In the genomic region with DNA sequence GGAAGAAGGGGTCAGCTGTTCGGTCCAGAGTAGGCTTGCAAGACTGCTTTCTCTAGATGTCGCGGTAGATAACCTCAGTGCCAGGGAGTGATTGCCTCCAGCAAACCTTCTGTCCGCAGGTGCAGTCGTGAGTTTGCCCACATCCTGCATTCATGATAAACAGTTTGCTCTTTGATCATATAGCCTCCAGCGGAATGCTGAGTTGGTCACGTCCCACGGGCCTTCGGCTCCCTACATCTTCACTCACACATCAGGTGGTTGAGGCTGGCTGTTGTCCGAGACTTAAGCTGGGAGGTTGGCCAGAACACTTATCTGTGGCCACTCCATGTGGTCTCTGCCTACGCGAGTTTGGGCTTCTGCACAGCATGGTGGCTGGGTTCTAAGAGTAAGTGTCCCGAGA, we compare ENCODE assay signal across 14 cellular contexts.
A peak's percentile ranks its signal among the peaks of the same experiment; 100 is the strongest.
DNase-seq lines count a peak whose midpoint lies in the region; ATAC-seq and TF ChIP-seq lines count a peak whose summit lies in the region.
"Had no signal": no experiment of that assay in that cellular context is flagged by ENCODE, and none has a peak within 500 bp of the region (broad histone marks: within the 10 kb centered on the region; RNA-seq: fewer than 3 reads in every experiment).

No MANE protein-coding gene starts in this region.

- H3K27ac ChIP-seq in 22Rv1 (peak overlapping the region; percentile 72), BLaER1 (0 out of 2 replicates have a peak overlapping the region, but pooled peaks have one; percentile 32)
- H3K27ac ChIP-seq: epithelial cell of prostate, left lung, tibial artery had no signal

- ATAC-seq in activated naive CD8-positive, alpha-beta T cell treated with anti-CD3 and anti-CD28 coated beads, Interleukin-2, amount 10 ng/mL, durations not matched to agents 7 days and 5 days (ENCODE audit: low read depth): peak; percentile 9
- ATAC-seq: left lung had no signal

- peak overlapping the region; percentile 78 for H3K4me2 ChIP-seq in BLaER1

- DNase-seq in SW480 (ENCODE audit: low spot score) (peak; percentile 93), NCI-H1930 (lab: John Stamatoyannopoulos, UW) (no peak), nephron progenitor cell (no peak), MV-4-11 (lab: John Stamatoyannopoulos, UW) (no peak)
- DNase-seq in activated naive CD8-positive, alpha-beta T cell treated with anti-CD3 and anti-CD28 coated beads, Interleukin-2, amount 10 ng/mL, durations not matched to agents 7 days and 5 days: peak; percentile 49
- DNase-seq: DMS153, left lung, NCI-H2029 treated with DMSO at 0.1 percent for 48 hours, NCI-H524 treated with DMSO at 0.1 percent for 48 hours, SIG-M5, tibial artery had no signal

- H3K36me3 Mint-ChIP-seq in activated naive CD8-positive, alpha-beta T cell treated with anti-CD3 and anti-CD28 coated beads, Interleukin-2, amount 10 ng/mL, durations not matched to agents 7 days and 5 days: peaks cover 1% of the 10 kb centered on the region
- H3K36me3 Mint-ChIP-seq in nephron progenitor cell (ENCODE audit: low read depth): no peaks in the 10 kb centered on the region

- H3K27me3 ChIP-seq in BLaER1: no peaks in the 10 kb centered on the region
- H3K27me3 ChIP-seq: left lung, tibial artery had no signal

- no peaks in the 10 kb centered on the region for H3K9me3 Mint-ChIP-seq in activated naive CD8-positive, alpha-beta T cell treated with anti-CD3 and anti-CD28 coated beads, Interleukin-2, amount 10 ng/mL, durations not matched to agents 7 days and 5 days
- H3K9me3 Mint-ChIP-seq in nephron progenitor cell: no peaks in the 10 kb centered on the region

- peaks cover 11% of the 10 kb centered on the region for H3K27me3 Mint-ChIP-seq in activated naive CD8-positive, alpha-beta T cell treated with anti-CD3 and anti-CD28 coated beads, Interleukin-2, amount 10 ng/mL, durations not matched to agents 7 days and 5 days
- H3K27me3 Mint-ChIP-seq in nephron progenitor cell (ENCODE audit: low read depth, poor library complexity): peaks cover 32% of the 10 kb centered on the region

- POLR2A ChIA-PET in activated naive CD8-positive, alpha-beta T cell treated with anti-CD3 and anti-CD28 coated beads, Interleukin-2, amount 10 ng/mL, durations not matched to agents 7 days and 5 days (lab: Charles Lee): interaction anchor here (1.0 to 1.3 kb wide), 2 partner anchors 11 to 37 kb away, joined by 3 read pairs; no protein-coding TSS in a partner anchor

- no peaks in the 10 kb centered on the region for H3K9me3 ChIP-seq in BLaER1
- H3K9me3 ChIP-seq: left lung, tibial artery had no signal

- no peaks in the 10 kb centered on the region for H4K20me1 ChIP-seq in BLaER1

- peak overlapping the region; percentile 67 for H3K4me3 Mint-ChIP-seq in activated naive CD8-positive, alpha-beta T cell treated with anti-CD3 and anti-CD28 coated beads, Interleukin-2, amount 10 ng/mL, durations not matched to agents 7 days and 5 days
- H3K4me3 Mint-ChIP-seq in nephron progenitor cell: no peak overlapping the region

- no peaks in the 10 kb centered on the region for H3K36me3 ChIP-seq in BLaER1
- H3K36me3 ChIP-seq: tibial artery had no signal

- H3K4me1 ChIP-seq in BLaER1: peaks cover 73% of the 10 kb centered on the region
- H3K4me1 ChIP-seq: left lung, tibial artery had no signal

- H3K4me1 Mint-ChIP-seq in activated naive CD8-positive, alpha-beta T cell treated with anti-CD3 and anti-CD28 coated beads, Interleukin-2, amount 10 ng/mL, durations not matched to agents 7 days and 5 days: peaks cover 58% of the 10 kb centered on the region
- peaks cover 25% of the 10 kb centered on the region for H3K4me1 Mint-ChIP-seq in nephron progenitor cell

- no peak overlapping the region for H3K9ac ChIP-seq in BLaER1

- H3K27ac Mint-ChIP-seq in activated naive CD8-positive, alpha-beta T cell treated with anti-CD3 and anti-CD28 coated beads, Interleukin-2, amount 10 ng/mL, durations not matched to agents 7 days and 5 days: peak overlapping the region; percentile 50
- no peak overlapping the region for H3K27ac Mint-ChIP-seq in nephron progenitor cell

- TF ChIP-seq CTCF in 22Rv1 (IDR thresholded peaks at IDR 0.05): no peak
- TF ChIP-seq CTCF in nephron progenitor cell (IDR thresholded peaks at IDR 0.05): no peak

- H3K4me3 ChIP-seq in BLaER1: no peak overlapping the region
- H3K4me3 ChIP-seq: left lung, tibial artery had no signal

Comparison
In these comparisons a context has a peak if more than half of its experiments do, and no peak if none do; other contexts are left out.
1. DNase-seq: peak in SW480 (single experiment) and activated naive CD8-positive, alpha-beta T cell treated with anti-CD3 and anti-CD28 coated beads, Interleukin-2, amount 10 ng/mL, durations not matched to agents 7 days and 5 days (single experiment); none in NCI-H1930 (0 of 2), nephron progenitor cell (single experiment) and MV-4-11 (single experiment).